In the genomic region with DNA sequence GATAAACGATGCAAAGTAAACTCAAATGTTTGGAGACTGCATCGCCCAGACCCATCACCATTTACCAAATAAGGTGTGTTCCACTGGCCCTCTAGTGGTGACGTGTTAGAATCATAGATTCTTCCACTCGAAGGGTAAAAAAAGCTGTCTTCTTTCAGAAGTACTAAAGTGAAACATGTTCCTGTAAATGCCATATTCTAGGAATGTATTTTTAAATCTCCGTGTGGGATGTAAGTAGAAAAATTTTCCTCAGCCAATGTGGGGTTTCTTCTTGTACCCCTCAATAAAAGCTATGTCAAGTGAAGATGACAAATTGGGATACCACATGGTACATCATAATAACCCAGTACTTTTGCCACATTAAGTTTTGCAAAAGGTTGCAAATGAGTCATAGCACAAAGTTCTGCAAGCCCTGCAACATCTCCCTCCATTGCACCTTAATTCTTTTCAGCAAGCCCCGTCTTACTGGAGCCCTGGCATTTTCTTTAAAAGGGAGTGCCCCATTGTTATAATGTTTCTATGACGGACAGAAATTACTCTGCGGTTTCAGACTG, we compare ENCODE assay signal across 8 cellular contexts.
A peak's percentile ranks its signal among the peaks of the same experiment; 100 is the strongest.
DNase-seq lines count a peak whose midpoint lies in the region; ATAC-seq, FAIRE-seq and TF ChIP-seq lines count a peak whose summit lies in the region.

No MANE protein-coding gene starts in this region.

- ATAC-seq in GM18867 (IDR thresholded peaks at IDR 0.05; ENCODE audit: unreplicated experiment) (peak; percentile 86), HG03097 (IDR thresholded peaks at IDR 0.05; ENCODE audit: low FRiP score, unreplicated experiment) (peak; percentile 67)

- TF ChIP-seq CTCF in D721Med (IDR thresholded peaks at IDR 0.05; ENCODE audit: insufficient read depth, missing control alignments): peak; percentile 75

- peak; percentile 60 for FAIRE-seq in D721Med (lab: Jason Lieb, UNC)

- DNase-seq in D721Med (ENCODE audit: insufficient read length, low spot score) (no peak), NCI-H748 (lab: John Stamatoyannopoulos, UW; ENCODE audit: unreplicated experiment) (peak; percentile 64), cerebellum (ENCODE audit: low spot score) (peak; percentile 50), lung microvascular endothelial cell (ENCODE audit: low read depth in 2 of 2) (peak; percentile 63 to 71), HuH-7.5 (ENCODE audit: low spot score) (no peak)
- no peak for DNase-seq in activated CD8-positive, alpha-beta memory T cell treated with anti-CD3 and anti-CD28 coated beads, Interleukin-2, amount 50 U/mL, for 48 hours

Comparison
In these comparisons a context has a peak if more than half of its experiments do, and no peak if none do; other contexts are left out.
1. DNase-seq: peak in NCI-H748 (single experiment), cerebellum (single experiment) and lung microvascular endothelial cell (2 of 2); none in D721Med (single experiment), HuH-7.5 (single experiment) and activated CD8-positive, alpha-beta memory T cell treated with anti-CD3 and anti-CD28 coated beads, Interleukin-2, amount 50 U/mL, for 48 hours (single experiment).